Comparison of ENCODE assay signal across 16 cellular contexts in genomic region chr19:2767688-2768087, GRCh38. TPM values are rescaled to one million over a fixed set of nuclear protein-coding genes. Genes with fewer than 3 reads are reported as not detected.
DNase-seq lines count a peak whose midpoint lies in the region; ATAC-seq and TF ChIP-seq lines count a peak whose summit lies in the region.
"Had no signal": no experiment of that assay in that cellular context is flagged by ENCODE, and none has a peak within 500 bp of the region (broad histone marks: within the 10 kb centered on the region; RNA-seq: fewer than 3 reads in every experiment).

No MANE protein-coding gene starts in this region.

- intact Hi-C loops in Right ventricle myocardium superior (cut with DNase I) (no loop called here), heart right ventricle (cut with DNase I) (no loop called here)

- TF ChIP-seq CTCF in heart right ventricle (IDR thresholded peaks at IDR 0.05), result no peak
- TF ChIP-seq CTCF in brain microvascular endothelial cell (IDR thresholded peaks at IDR 0.05; ENCODE audit: low read depth, low read length, missing control alignments), result no peak

- peak; percentile 22 for DNase-seq in Right ventricle myocardium superior
- no peak for DNase-seq in heart right ventricle
- DNase-seq in D341Med (ENCODE audit: low spot score), result peak; percentile 22
- no peak for DNase-seq in brain microvascular endothelial cell
- no peak for DNase-seq in occipital lobe (lab: John Stamatoyannopoulos, UW)
- DNase-seq: C1 segment of cervical spinal cord; Caco-2; CD4-positive, CD25-positive, alpha-beta regulatory T cell; DMS153; DMS79; GDM1; GM23248; HCEC 1CT had no signal

- peaks cover 15 to 46% (median 33%) of the 10 kb centered on the region in 9 donors for H3K4me1 ChIP-seq in heart right ventricle
- H3K4me1 ChIP-seq: Caco-2 had no signal

- H3K9me3 ChIP-seq in heart right ventricle, result no peaks in the 10 kb centered on the region
- H3K9me3 ChIP-seq: Caco-2 had no signal

- H3K27ac ChIP-seq in heart right ventricle (no peak overlapping the region), brain microvascular endothelial cell (no peak overlapping the region)
- H3K27ac ChIP-seq: GM23248, HL-60 had no signal

- 95% methylated on average over 19 of the region's 19 CpGs for WGBS in heart right ventricle, 2 donors

- in situ Hi-C loops in brain microvascular endothelial cell (cut with HindIII; ENCODE audit: low pct_ligation_motif_present, low sequenced_read_pairs), result no loop called here

- H3K27me3 ChIP-seq in heart right ventricle, result no peaks in the 10 kb centered on the region
- H3K27me3 ChIP-seq in brain microvascular endothelial cell (replicated peaks), result no peaks in the 10 kb centered on the region

- no peak overlapping the region for H3K4me3 ChIP-seq in heart right ventricle
- no peak overlapping the region for H3K4me3 ChIP-seq in brain microvascular endothelial cell (ENCODE audit: low read depth, low read length)
- H3K4me3 ChIP-seq: GM23248 had no signal

- H3K36me3 ChIP-seq in heart right ventricle (peaks cover 0 to 65% (median 50%) of the 10 kb centered on the region in 9 donors), brain microvascular endothelial cell (replicated peaks) (peaks cover 38% of the 10 kb centered on the region)

- ATAC-seq in Right ventricle myocardium superior (ENCODE audit: poor library complexity) (no peak), heart right ventricle (no peak), esophagus mucosa (peak; percentile 3)

RNA-seq across cellular contexts. Expression of gene SGTA, which starts 15.4 kb away (rescaled TPM):
- 56.6 TPM for total RNA-seq in Right ventricle myocardium superior
- total RNA-seq in heart right ventricle, result 10 to 100 TPM; 52.6 to 84.9 (median 64.6) TPM
- polyA plus RNA-seq in heart right ventricle, result 100 to 1,000 TPM in 1 of 2 donors, 10 to 100 TPM in 1; 90.2 to 102 TPM
- 32.4 TPM for total RNA-seq in esophagus mucosa
- 24.2 TPM for total RNA-seq in occipital lobe

RNA-seq across cellular contexts. Expression of gene THOP1, which starts 17.6 kb away (rescaled TPM):
- total RNA-seq in Right ventricle myocardium superior (52.6 TPM), heart right ventricle (10 to 100 TPM; 37.5 to 72.5 (median 41.2) TPM), esophagus mucosa (50.3 TPM), occipital lobe (40.4 TPM)
- 10 to 100 TPM; 84.1 to 85.3 TPM for polyA plus RNA-seq in heart right ventricle

RNA-seq across cellular contexts. Expression of gene SLC39A3, which starts 27.9 kb away (rescaled TPM):
- 20.2 TPM for total RNA-seq in Right ventricle myocardium superior
- 10 to 100 TPM; 16.5 to 27.7 (median 21.6) TPM for total RNA-seq in heart right ventricle
- polyA plus RNA-seq in heart right ventricle, result 10 to 100 TPM; 26.1 to 66.8 TPM
- 21.0 TPM for total RNA-seq in esophagus mucosa
- 20.4 TPM for total RNA-seq in occipital lobe

RNA-seq across cellular contexts. Expression of gene DIRAS1, which starts 46.5 kb away (rescaled TPM):
- total RNA-seq in Right ventricle myocardium superior (216 TPM), heart right ventricle (100 to 1,000 TPM; 104 to 381 (median 184) TPM), esophagus mucosa (1.00 TPM), occipital lobe (23.1 TPM)
- polyA plus RNA-seq in heart right ventricle, result 100 to 1,000 TPM in 1 of 2 donors, 10 to 100 TPM in 1; 63.7 to 107 TPM
- total RNA-seq: CD4-positive, CD25-positive, alpha-beta regulatory T cell; HT1080 had no signal
- polyA plus RNA-seq: CD4-positive, CD25-positive, alpha-beta regulatory T cell had no signal

RNA-seq across cellular contexts. Expression of gene ZNF554, which starts 52.0 kb away (rescaled TPM):
- 4.3 TPM for total RNA-seq in Right ventricle myocardium superior
- 1 to 10 TPM; 3.1 to 5.6 (median 4.7) TPM for total RNA-seq in heart right ventricle
- 1 to 10 TPM in 1 of 2 donors, under 1 TPM in 1; 0.94 to 6.7 TPM for polyA plus RNA-seq in heart right ventricle
- total RNA-seq in esophagus mucosa, result 2.7 TPM
- total RNA-seq in occipital lobe, result 17.5 TPM

Comparison
In these comparisons a context has a peak if more than half of its experiments do, and no peak if none do; other contexts are left out.
1. DNase-seq: peak in Right ventricle myocardium superior (single experiment) and D341Med (single experiment); none in heart right ventricle (0 of 2), brain microvascular endothelial cell (single experiment) and occipital lobe (single experiment).